Comparison of ENCODE assay signal across 18 cellular contexts in genomic region chr5:177502886-177503285, GRCh38.
"Had no signal": no experiment of that assay in that cellular context is flagged by ENCODE, and none has a peak within 500 bp of the region (broad histone marks: within the 10 kb centered on the region; RNA-seq: fewer than 3 reads in every experiment).

No MANE protein-coding gene starts in this region.

- ATAC-seq: activated CD8-positive, alpha-beta T cell treated with anti-CD3 and anti-CD28 coated beads, Interleukin-2, amount 10 ng/mL, durations not matched to agents 7 days and 5 days; activated naive CD8-positive, alpha-beta T cell treated with anti-CD3 and anti-CD28 coated beads, Interleukin-2, amount 50 U/mL, for 24 hours; heart right ventricle; left ventricle myocardium superior; right cardiac atrium had no signal

- H3K4me3 ChIP-seq: colonic mucosa, heart right ventricle, smooth muscle cell, tibial nerve, vagina had no signal

- H3K27me3 ChIP-seq: colonic mucosa, heart right ventricle, tibial nerve, vagina had no signal

- H3K36me3 ChIP-seq: colonic mucosa, vagina had no signal

- FAIRE-seq: astrocyte, frontal cortex had no signal

- H3K4me2 ChIP-seq: smooth muscle cell had no signal

- DNase-seq: activated CD4-positive, alpha-beta T cell treated with anti-CD3 and anti-CD28 coated beads for 4 hours; activated CD8-positive, alpha-beta T cell treated with anti-CD3 and anti-CD28 coated beads, Interleukin-2, amount 10 ng/mL, durations not matched to agents 7 days and 5 days; activated naive CD4-positive, alpha-beta T cell treated with Interleukin-2 at 50 U/mL for 16 hours; activated naive CD8-positive, alpha-beta T cell treated with anti-CD3 and anti-CD28 coated beads, Interleukin-2, amount 50 U/mL, for 24 hours; colonic mucosa; effector CD4-positive, alpha-beta T cell; islet precursor cell; left ventricle myocardium superior; stimulated activated naive B cell treated with anti-CD40 and anti-IgM and Interleukin-4, amounts not matched to agents 10 μg/mL and 1 μg/mL and 100 μg/mL, for 72 hours; T1000 had no signal

- H3K27ac ChIP-seq: colonic mucosa, heart right ventricle, vagina, VCaP had no signal

- H3K9me3 ChIP-seq: colonic mucosa, heart right ventricle, tibial nerve, vagina had no signal
